32 cellular contexts compared by ENCODE assay signal in genomic region chr20:61391812-61392520, GRCh38.
DNase-seq lines count a peak whose midpoint lies in the region; ATAC-seq, FAIRE-seq and TF ChIP-seq lines count a peak whose summit lies in the region.
"Had no signal": no experiment of that assay in that cellular context is flagged by ENCODE, and none has a peak within 500 bp of the region (broad histone marks: within the 10 kb centered on the region; RNA-seq: fewer than 3 reads in every experiment).

No MANE protein-coding gene starts in this region.

- H4K20me1 ChIP-seq in mammary epithelial cell (ENCODE audit: insufficient read depth, low read length), result no peaks in the 10 kb centered on the region
- H4K20me1 ChIP-seq in astrocyte (ENCODE audit: insufficient read depth, low read length), result no peaks in the 10 kb centered on the region

- peak overlapping the region; percentile 0 for H3K27ac ChIP-seq in mammary epithelial cell (ENCODE audit: insufficient read depth, low read depth, low read length)
- no peak overlapping the region for H3K27ac ChIP-seq in breast epithelium
- no peak overlapping the region for H3K27ac ChIP-seq in astrocyte (ENCODE audit: low read depth, low read length)
- H3K27ac ChIP-seq: adrenal gland, heart right ventricle, Peyer's patch, SJCRH30, thoracic aorta had no signal

- WGBS in mammary epithelial cell (ENCODE audit: low coverage, missing lambda C conversion rate), result 42% methylated on average over 9 of the region's 28 CpGs

- DNase-seq in mammary epithelial cell (peak; percentile 21), breast epithelium (ENCODE audit: low spot score in 2 of 2) (no peak), astrocyte (ENCODE audit: low read depth) (no peak), islet precursor cell (peak; percentile 84), NCI-H187 treated with DMSO at 0.1 percent for 48 hours (lab: John Stamatoyannopoulos, UW) (no peak), SHP77 treated with DMSO at 0.1 percent for 48 hours (lab: John Stamatoyannopoulos, UW) (no peak), foreskin fibroblast (no peak), natural killer cell (no peak)
- DNase-seq: 8988T; activated CD4-positive, alpha-beta T cell treated with anti-CD3 and anti-CD28 coated beads, Interleukin-2, amount 50 U/mL, for 48 hours; activated CD4-positive, CD25-positive, alpha-beta regulatory T cell; activated CD8-positive, alpha-beta memory T cell treated with anti-CD3 and anti-CD28 coated beads, Interleukin-2, amount 50 U/mL, for 4 hours; activated naive CD4-positive, alpha-beta T cell treated with anti-CD3 and anti-CD28 coated beads for 36 hours; adrenal gland; CD4-positive, alpha-beta T cell; effector CD4-positive, alpha-beta T cell; foreskin melanocyte; heart right ventricle; KG1; naive B cell; NCI-H1436 treated with DMSO at 0.1 percent for 48 hours; NCI-H526; occipital lobe; Peyer's patch; SJCRH30; T1000 had no signal

- H3K9me3 ChIP-seq in mammary epithelial cell (replicated peaks; ENCODE audit: insufficient read depth, low read length) (no peaks in the 10 kb centered on the region), breast epithelium (no peaks in the 10 kb centered on the region), astrocyte (ENCODE audit: insufficient read depth, low read depth, low read length) (no peaks in the 10 kb centered on the region)
- H3K9me3 ChIP-seq: adrenal gland, Peyer's patch, SJCRH30, thoracic aorta had no signal

- H3K4me1 Mint-ChIP-seq in astrocyte (ENCODE audit: low read depth, unreplicated experiment) (peaks cover 16% of the 10 kb centered on the region), natural killer cell (no peaks in the 10 kb centered on the region)
- H3K4me1 Mint-ChIP-seq: memory B cell, naive B cell had no signal

- H3K27me3 ChIP-seq in mammary epithelial cell (ENCODE audit: insufficient read depth, low read length), result no peaks in the 10 kb centered on the region
- H3K27me3 ChIP-seq in breast epithelium, result peaks cover 0 to 3% of the 10 kb centered on the region in 2 donors
- H3K27me3 ChIP-seq in astrocyte (ENCODE audit: insufficient read depth, low read length), result no peaks in the 10 kb centered on the region
- H3K27me3 ChIP-seq: Peyer's patch had no signal

- no peak for ATAC-seq in natural killer cell
- ATAC-seq: heart right ventricle had no signal

- H3K79me2 ChIP-seq in mammary epithelial cell (ENCODE audit: insufficient read depth, low read length), result peaks cover 34% of the 10 kb centered on the region
- H3K79me2 ChIP-seq in astrocyte (ENCODE audit: insufficient read depth, low read length), result no peaks in the 10 kb centered on the region

- H3K9ac ChIP-seq in mammary epithelial cell (ENCODE audit: insufficient read depth, low read length) (no peak overlapping the region), astrocyte (ENCODE audit: low read length) (no peak overlapping the region)

- peaks cover 28% of the 10 kb centered on the region for H3K4me1 ChIP-seq in mammary epithelial cell (ENCODE audit: insufficient read depth, low read length)
- H3K4me1 ChIP-seq in breast epithelium, result no peaks in the 10 kb centered on the region
- peaks cover 12% of the 10 kb centered on the region for H3K4me1 ChIP-seq in astrocyte (ENCODE audit: insufficient read depth, low read length)
- H3K4me1 ChIP-seq: adrenal gland, heart right ventricle, Peyer's patch had no signal

- H2AFZ ChIP-seq in mammary epithelial cell (ENCODE audit: low read depth, low read length) (peak overlapping the region; percentile 74), astrocyte (ENCODE audit: low read depth, low read length) (no peak overlapping the region)

- dilution Hi-C loops in mammary epithelial cell (cut with HindIII; ENCODE audit: low sequenced_read_pairs), result no loop called here

- no peaks in the 10 kb centered on the region for H3K36me3 Mint-ChIP-seq in astrocyte (ENCODE audit: low read depth, unreplicated experiment)
- H3K36me3 Mint-ChIP-seq in natural killer cell, result no peaks in the 10 kb centered on the region
- H3K36me3 Mint-ChIP-seq: memory B cell, naive B cell had no signal

- peaks cover 3% of the 10 kb centered on the region for H3K27me3 Mint-ChIP-seq in astrocyte (ENCODE audit: low read depth, unreplicated experiment)
- peaks cover 0 to 3% of the 10 kb centered on the region in 2 donors for H3K27me3 Mint-ChIP-seq in natural killer cell (ENCODE audit: low read depth in 2 of 2)
- H3K27me3 Mint-ChIP-seq: memory B cell had no signal

- no TSS peak for BruUV-seq in mammary epithelial cell (replicated peaks; lab: Mats Ljungman, UMichigan)

- H3K4me3 Mint-ChIP-seq in astrocyte (ENCODE audit: unreplicated experiment) (no peak overlapping the region), natural killer cell (no peak overlapping the region)
- H3K4me3 Mint-ChIP-seq: activated naive CD4-positive, alpha-beta T cell treated with anti-CD3 and anti-CD28 coated beads for 36 hours; activated T-helper 1 cell treated with anti-CD3 and anti-CD28 coated beads, Interleukin-12 subunit alpha, Interleukin-12 subunit beta, Interleukin-2, Interleukin-4 antibody, amounts not matched to agents 30 ng/mL and 10 ng/mL and 1 ng/mL, durations not matched to agents 14 hours and 24 hours and 36 hours; CD4-positive, alpha-beta T cell; memory B cell; naive B cell; stimulated activated naive CD8-positive, alpha-beta T cell treated with anti-CD3 and anti-CD28 coated beads, Interleukin-15, Interleukin-2, amounts not matched to agents 100 ng/mL and 50 ng/mL, for 24 hours had no signal

- CTCF ChIA-PET in mammary epithelial cell (lab: Charles Lee; ENCODE audit: low non-redundant PET), result no interaction called here

- no peak for FAIRE-seq in astrocyte (lab: Jason Lieb, UNC)
- FAIRE-seq: GM12892, H54 had no signal

- intact Hi-C loops in mammary epithelial cell (cut with micrococcal nuclease), result no loop called here
- intact Hi-C loops in breast epithelium (cut with DNase I; ENCODE audit: low total_unique reads), result no loop called here
- intact Hi-C loops in natural killer cell (cut with micrococcal nuclease), result no loop called here

- TF ChIP-seq POLR2A in breast epithelium (IDR thresholded peaks at IDR 0.05), result no peak

- H3K4me3 ChIP-seq in mammary epithelial cell (replicated peaks in 1 of 3; ENCODE audit: insufficient read depth in 1 of 3, low read depth in 2 of 3, low read length in 3 of 3) (no peak overlapping the region), breast epithelium (no peak overlapping the region), astrocyte (ENCODE audit: insufficient read depth, low read depth, low read length) (no peak overlapping the region), foreskin fibroblast (ENCODE audit: low read depth in 1 of 2, low read length in 2 of 2) (no peak overlapping the region)
- H3K4me3 ChIP-seq: adrenal gland, heart right ventricle, Peyer's patch, SJCRH30, thoracic aorta had no signal

- no peak overlapping the region for H3K27ac Mint-ChIP-seq in astrocyte (ENCODE audit: unreplicated experiment)
- no peak overlapping the region for H3K27ac Mint-ChIP-seq in natural killer cell
- H3K27ac Mint-ChIP-seq: activated naive CD4-positive, alpha-beta T cell treated with anti-CD3 and anti-CD28 coated beads for 36 hours; activated T-helper 1 cell treated with anti-CD3 and anti-CD28 coated beads, Interleukin-12 subunit alpha, Interleukin-12 subunit beta, Interleukin-2, Interleukin-4 antibody, amounts not matched to agents 30 ng/mL and 10 ng/mL and 1 ng/mL, durations not matched to agents 14 hours and 24 hours and 36 hours; CD4-positive, alpha-beta T cell; memory B cell; stimulated activated naive CD8-positive, alpha-beta T cell treated with anti-CD3 and anti-CD28 coated beads, Interleukin-15, Interleukin-2, amounts not matched to agents 100 ng/mL and 50 ng/mL, for 24 hours had no signal

- peak in 1 of 2 donors; percentile 1 for TF ChIP-seq CTCF in mammary epithelial cell (conservative IDR thresholded peaks at IDR 0.05 in 1 of 2, IDR thresholded peaks at IDR 0.05 in 1 of 2; ENCODE audit: extremely low read depth in 1 of 2, insufficient read depth in 1 of 2, low read depth in 1 of 2, low read length in 2 of 2)
- no peak for TF ChIP-seq CTCF in breast epithelium (IDR thresholded peaks at IDR 0.05)
- no peak for TF ChIP-seq CTCF in astrocyte (IDR thresholded peaks at IDR 0.05; ENCODE audit: insufficient read depth, low read depth, low read length)
- TF ChIP-seq CTCF in foreskin fibroblast (IDR thresholded peaks at IDR 0.05; ENCODE audit: low read depth, low read length), result no peak
- no peak for TF ChIP-seq CTCF in natural killer cell (IDR thresholded peaks at IDR 0.05)

- in situ Hi-C loops in mammary epithelial cell (cut with MboI; ENCODE audit: low sequenced_read_pairs in 2 of 2), result no loop called here

- H3K4me2 ChIP-seq in mammary epithelial cell (ENCODE audit: insufficient read depth, low read depth, low read length) (peak overlapping the region; percentile 68), astrocyte (ENCODE audit: low read length) (peak overlapping the region; percentile 11)

- H3K36me3 ChIP-seq in mammary epithelial cell (ENCODE audit: insufficient read depth, low read length), result no peaks in the 10 kb centered on the region
- no peaks in the 10 kb centered on the region for H3K36me3 ChIP-seq in breast epithelium
- H3K36me3 ChIP-seq in astrocyte (ENCODE audit: insufficient read depth, low read length), result no peaks in the 10 kb centered on the region
- H3K36me3 ChIP-seq: adrenal gland, heart right ventricle, Peyer's patch, SJCRH30, thoracic aorta had no signal

- H3K9me3 Mint-ChIP-seq in astrocyte (ENCODE audit: unreplicated experiment) (peaks cover 4% of the 10 kb centered on the region), natural killer cell (peaks cover 0 to 2% of the 10 kb centered on the region in 2 donors)
- H3K9me3 Mint-ChIP-seq: activated naive CD4-positive, alpha-beta T cell treated with anti-CD3 and anti-CD28 coated beads for 36 hours; memory B cell; stimulated activated naive CD8-positive, alpha-beta T cell treated with anti-CD3 and anti-CD28 coated beads, Interleukin-15, Interleukin-2, amounts not matched to agents 100 ng/mL and 50 ng/mL, for 24 hours had no signal

Comparison
In these comparisons a context has a peak if more than half of its experiments do, and no peak if none do; other contexts are left out.
1. DNase-seq: peak in mammary epithelial cell (single experiment) and islet precursor cell (single experiment); none in breast epithelium (0 of 2), astrocyte (single experiment), NCI-H187 treated with DMSO at 0.1 percent for 48 hours (single experiment), SHP77 treated with DMSO at 0.1 percent for 48 hours (single experiment), foreskin fibroblast (0 of 2) and natural killer cell (single experiment).